Comparison of ENCODE assay signal across 21 cellular contexts in genomic region chr2:206515580-206515979, GRCh38.
"Had no signal": no experiment of that assay in that cellular context is flagged by ENCODE, and none has a peak within 500 bp of the region (broad histone marks: within the 10 kb centered on the region; RNA-seq: fewer than 3 reads in every experiment).

No MANE protein-coding gene starts in this region.

- DNase-seq: activated CD4-positive, alpha-beta memory T cell treated with anti-CD3 and anti-CD28 coated beads, Interleukin-2, amount 10 ng/mL, durations not matched to agents 7 days and 5 days; activated CD4-positive, alpha-beta T cell treated with anti-CD3 and anti-CD28 coated beads, Interleukin-2, amount 10 ng/mL, durations not matched to agents 7 days and 5 days; activated CD4-positive, CD25-positive, alpha-beta regulatory T cell treated with anti-CD3 and anti-CD28 coated beads, Interleukin-2, amount 50 U/mL, for 72 hours; activated CD8-positive, alpha-beta memory T cell treated with anti-CD3 and anti-CD28 coated beads, Interleukin-2, amount 50 U/mL, for 48 hours; activated gamma-delta T cell; activated naive CD4-positive, alpha-beta T cell treated with anti-CD3 and anti-CD28 coated beads, Interleukin-2, amount 10 ng/mL, durations not matched to agents 7 days and 5 days; activated T-cell treated with anti-CD3 and anti-CD28 coated beads, Interleukin-2, amount 50 U/mL, for 24 hours; amygdala; effector CD8-positive, alpha-beta T cell; esophagus squamous epithelium; gastrocnemius medialis; glutamatergic neuron; islet precursor cell; midbrain; natural killer cell; right lobe of liver; stimulated activated CD4-positive, alpha-beta T cell treated with anti-CD3 and anti-CD28 coated beads, Interleukin-12 subunit alpha, Interleukin-12 subunit beta, amount 100 ng/mL, for 4 hours; stimulated activated CD4-positive, alpha-beta T cell treated with anti-CD3 and anti-CD28 coated beads, Interleukin-4, amount 100 ng/mL, for 1 hour; SW 1271; T1000; uterus had no signal

- ATAC-seq: gastrocnemius medialis, natural killer cell, right lobe of liver had no signal
